Comparison of ENCODE assay signal across 14 cellular contexts in the genomic region with DNA sequence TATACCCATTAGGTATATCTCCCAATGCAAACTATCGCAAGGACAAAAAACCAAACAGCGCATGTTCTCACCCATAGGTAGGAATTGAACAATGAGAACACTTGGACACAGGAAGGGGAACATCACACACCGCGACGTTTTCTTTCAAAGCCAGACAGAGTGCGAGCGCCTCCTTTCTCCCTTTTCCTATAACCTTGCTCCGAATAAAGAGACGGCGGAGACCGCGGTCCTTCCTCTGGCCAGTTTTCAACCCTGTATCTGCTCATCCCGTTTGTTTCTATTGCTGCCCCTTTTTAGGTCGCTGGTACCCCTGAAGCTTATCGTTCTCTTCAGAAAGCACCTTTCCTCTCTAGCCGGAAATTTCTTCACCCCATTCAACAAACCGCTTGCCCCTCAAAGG. TPM values are rescaled to one million over a fixed set of nuclear protein-coding genes. Genes with fewer than 3 reads are reported as not detected.
DNase-seq lines count a peak whose midpoint lies in the region; ATAC-seq and TF ChIP-seq lines count a peak whose summit lies in the region.
"Had no signal": no experiment of that assay in that cellular context is flagged by ENCODE, and none has a peak within 500 bp of the region (broad histone marks: within the 10 kb centered on the region; RNA-seq: fewer than 3 reads in every experiment).

No MANE protein-coding gene starts in this region.

- H4K20me1 ChIP-seq in IMR-90 (ENCODE audit: insufficient read depth, low read length): no peaks in the 10 kb centered on the region
- H4K20me1 ChIP-seq in hepatocyte (ENCODE audit: insufficient read depth, poor library complexity, severe bottlenecking): no peaks in the 10 kb centered on the region

- no peak overlapping the region for H2AK9ac ChIP-seq in IMR-90 (replicated peaks; ENCODE audit: low read depth, low read length, poor library complexity)

- H3K4ac ChIP-seq in IMR-90 (ENCODE audit: low read depth, low read length): no peak overlapping the region

- CTCF ChIA-PET in IMR-90 (lab: Yijun Ruan, JAX): no interaction called here

- H3K23ac ChIP-seq in IMR-90 (ENCODE audit: low read depth, low read length): no peak overlapping the region

- H3K4me3 ChIP-seq in IMR-90 (ENCODE audit: insufficient read depth, low read depth, low read length): no peak overlapping the region
- H3K4me3 ChIP-seq in hepatocyte: no peak overlapping the region

- H4K91ac ChIP-seq in IMR-90 (ENCODE audit: insufficient read depth, low read depth, low read length): no peak overlapping the region

- 0 out of 2 replicates have a peak, but pooled peaks cover 3% of the 10 kb centered on the region for H3K9me1 ChIP-seq in IMR-90 (ENCODE audit: insufficient read depth, low read length)

- no peak for TF ChIP-seq RAD21 in IMR-90 (IDR thresholded peaks at IDR 0.05; ENCODE audit: low read length)

- dilution Hi-C loops in IMR-90 (cut with HindIII; ENCODE audit: low sequenced_read_pairs, unreplicated experiment): no loop called here

- peaks cover 49% of the 10 kb centered on the region for H3K27me3 Mint-ChIP-seq in progenitor cell of endocrine pancreas

- H3K27me3 ChIP-seq in IMR-90 (ENCODE audit: control insufficient read depth, insufficient read depth, low read length) (peaks cover 28% of the 10 kb centered on the region), hepatocyte (peaks cover 17% of the 10 kb centered on the region)

- no peak overlapping the region for H3K56ac ChIP-seq in IMR-90 (ENCODE audit: extremely low read depth, insufficient read depth, low read length)

- no peak overlapping the region for H3K9ac ChIP-seq in IMR-90 (ENCODE audit: low read depth, low read length)

- H3K79me1 ChIP-seq in IMR-90 (ENCODE audit: low read depth in 1 of 2, low read length in 2 of 2): no peaks in the 10 kb centered on the region

- no peak overlapping the region for H3K18ac ChIP-seq in IMR-90 (ENCODE audit: low read depth, low read length)

- no peak overlapping the region for H4K5ac ChIP-seq in IMR-90 (ENCODE audit: low read depth, low read length)

- 60% methylated on average over 5 of the region's 17 CpGs; no CpG with 5 or more reads in 1 of the 2 experiments for WGBS in IMR-90 (ENCODE audit: extremely low coverage in 2 of 2, insufficient read length in 1 of 2), 2 experiments
- WGBS in hepatocyte (ENCODE audit: low lambda C conversion rate, missing lambda C conversion rate): 66% methylated on average over 17 of the region's 17 CpGs

- H3K9me2 ChIP-seq in hepatocyte (replicated peaks; ENCODE audit: insufficient read depth): no peaks in the 10 kb centered on the region

- peak overlapping the region; percentile 15 for H3K4me3 Mint-ChIP-seq in progenitor cell of endocrine pancreas (ENCODE audit: low read depth)
- H3K4me3 Mint-ChIP-seq: T-helper 17 cell had no signal

- H2BK120ac ChIP-seq in IMR-90 (ENCODE audit: low read depth, low read length): no peak overlapping the region

- peak overlapping the region; percentile 26 for H2AFZ ChIP-seq in IMR-90 (replicated peaks; ENCODE audit: low read length, poor library complexity)
- H2AFZ ChIP-seq in hepatocyte: no peak overlapping the region

- POLR2A ChIA-PET in IMR-90 (lab: Charles Lee; ENCODE audit: unreplicated experiment): no interaction called here

- no peak overlapping the region for H3K14ac ChIP-seq in IMR-90 (replicated peaks; ENCODE audit: low read depth, low read length)

- DNase-seq in ELF-1 (ENCODE audit: low read depth, low spot score) (peak; percentile 54), IMR-90 (no peak), hepatocyte (ENCODE audit: low spot score) (no peak), progenitor cell of endocrine pancreas (ENCODE audit: low spot score, unreplicated experiment) (no peak), T1000 (lab: John Stamatoyannopoulos, UW) (no peak), posterior cingulate gyrus (no peak), GM13976 (ENCODE audit: low spot score) (no peak)
- DNase-seq: hippocampal formation, NCI-H1694 treated with DMSO at 0.1 percent for 48 hours, NCI-H345, T-helper 17 cell had no signal

- H2BK5ac ChIP-seq in IMR-90 (ENCODE audit: low read depth, low read length, poor library complexity, severe bottlenecking): no peak overlapping the region

- TF ChIP-seq POLR2A in IMR-90 (IDR thresholded peaks at IDR 0.05; ENCODE audit: low read depth, low read length): no peak

- H3K27ac Mint-ChIP-seq in progenitor cell of endocrine pancreas: no peak overlapping the region
- H3K27ac Mint-ChIP-seq: T-helper 17 cell had no signal

- H3K9me3 ChIP-seq in IMR-90 (ENCODE audit: control insufficient read depth, insufficient read depth, low read length): peaks cover 9% of the 10 kb centered on the region; the same call in 1 of the 2 replicates
- H3K9me3 ChIP-seq in hepatocyte (ENCODE audit: low read depth): no peaks in the 10 kb centered on the region
- H3K9me3 ChIP-seq: BE2C, left lung had no signal

- H2BK20ac ChIP-seq in IMR-90 (ENCODE audit: low read depth, low read length): no peak overlapping the region

- H3K4me1 ChIP-seq in IMR-90 (ENCODE audit: control insufficient read depth, insufficient read depth, low read length): peaks cover 1% of the 10 kb centered on the region; the same call in 1 of the 2 replicates
- H3K4me1 ChIP-seq in hepatocyte (ENCODE audit: insufficient read depth): no peaks in the 10 kb centered on the region
- H3K4me1 ChIP-seq: BE2C had no signal

- BruUV-seq in IMR-90 (replicated peaks; lab: Mats Ljungman, UMichigan): no TSS peak

- no peaks in the 10 kb centered on the region for H3K9me3 Mint-ChIP-seq in progenitor cell of endocrine pancreas (ENCODE audit: low read depth)

- no peak overlapping the region for H2BK15ac ChIP-seq in IMR-90 (ENCODE audit: low read depth, low read length)

- no peak overlapping the region for H4K8ac ChIP-seq in IMR-90 (ENCODE audit: low read depth in 2 of 2, low read length in 2 of 2)

- ATAC-seq in IMR-90 (ENCODE audit: low read depth): no peak
- ATAC-seq: T-helper 17 cell had no signal

- H3K79me2 ChIP-seq in hepatocyte: no peaks in the 10 kb centered on the region

- in situ Hi-C loops in IMR-90 (cut with MboI; ENCODE audit: low sequenced_read_pairs): no loop called here
- in situ Hi-C loops in GM13976 (cut with MboI; ENCODE audit: low sequenced_read_pairs, unreplicated experiment): no loop called here

- H3K4me1 Mint-ChIP-seq in progenitor cell of endocrine pancreas (ENCODE audit: low read depth): no peaks in the 10 kb centered on the region
- H3K4me1 Mint-ChIP-seq: T-helper 17 cell had no signal

- TF ChIP-seq CTCF in IMR-90 (conservative IDR thresholded peaks at IDR 0.05; ENCODE audit: low read depth, low read length) (no peak), hepatocyte (IDR thresholded peaks at IDR 0.05; ENCODE audit: poor library complexity) (no peak), progenitor cell of endocrine pancreas (IDR thresholded peaks at IDR 0.05; ENCODE audit: unreplicated experiment) (no peak), GM13976 (IDR thresholded peaks at IDR 0.05; ENCODE audit: borderline replicate concordance, control extremely low read depth, extremely low read depth, insufficient read depth, missing control alignments) (no peak)

- H3K27ac ChIP-seq in IMR-90 (ENCODE audit: insufficient read depth, low read length) (no peak overlapping the region), hepatocyte (no peak overlapping the region)
- H3K27ac ChIP-seq: left lung had no signal

- H2AK5ac ChIP-seq in IMR-90 (ENCODE audit: low read depth, low read length): no peak overlapping the region

- H3K36me3 ChIP-seq in IMR-90 (ENCODE audit: control insufficient read depth, insufficient read depth, low read length) (no peaks in the 10 kb centered on the region), hepatocyte (replicated peaks; ENCODE audit: insufficient read depth, low read depth) (no peaks in the 10 kb centered on the region)
- H3K36me3 ChIP-seq: BE2C, left lung had no signal

- H3K4me2 ChIP-seq in IMR-90 (ENCODE audit: low read depth, low read length) (no peak overlapping the region), hepatocyte (peak overlapping the region; percentile 84)

- H3K36me3 Mint-ChIP-seq in progenitor cell of endocrine pancreas (ENCODE audit: insufficient read depth): no peaks in the 10 kb centered on the region

- intact Hi-C loops in IMR-90 (cut with micrococcal nuclease) (no loop called here), posterior cingulate gyrus (cut with DNase I) (no loop called here)

TF ChIP-seq in IMR-90, 13 proteins besides CTCF, POLR2A, EP300 and RAD21 (continues in another document):
- TF ChIP-seq FOS (IDR thresholded peaks at IDR 0.05; ENCODE audit: low read depth, low read length) (no peak), NFE2L2 (IDR thresholded peaks at IDR 0.05; ENCODE audit: low read depth, low read length) (no peak), RFX5 (IDR thresholded peaks at IDR 0.05; ENCODE audit: low read depth, low read length) (no peak), MAZ (IDR thresholded peaks at IDR 0.05; ENCODE audit: borderline replicate concordance, low read depth, low read length) (no peak), BHLHE40 (IDR thresholded peaks at IDR 0.05; ENCODE audit: low read depth, low read length) (no peak), CHD1 (IDR thresholded peaks at IDR 0.05; ENCODE audit: low read depth, low read length) (no peak), MAFK (IDR thresholded peaks at IDR 0.05; ENCODE audit: low read depth, low read length) (no peak), SMC3 (IDR thresholded peaks at IDR 0.05; ENCODE audit: low read depth, low read length) (no peak), MXI1 (IDR thresholded peaks at IDR 0.05; ENCODE audit: borderline replicate concordance, low read depth, low read length) (no peak), RCOR1 (IDR thresholded peaks at IDR 0.05; ENCODE audit: insufficient replicate concordance, low read length) (no peak), CEBPB (IDR thresholded peaks at IDR 0.05; ENCODE audit: low read depth, low read length) (no peak)
- TF ChIP-seq, protein P1, sequence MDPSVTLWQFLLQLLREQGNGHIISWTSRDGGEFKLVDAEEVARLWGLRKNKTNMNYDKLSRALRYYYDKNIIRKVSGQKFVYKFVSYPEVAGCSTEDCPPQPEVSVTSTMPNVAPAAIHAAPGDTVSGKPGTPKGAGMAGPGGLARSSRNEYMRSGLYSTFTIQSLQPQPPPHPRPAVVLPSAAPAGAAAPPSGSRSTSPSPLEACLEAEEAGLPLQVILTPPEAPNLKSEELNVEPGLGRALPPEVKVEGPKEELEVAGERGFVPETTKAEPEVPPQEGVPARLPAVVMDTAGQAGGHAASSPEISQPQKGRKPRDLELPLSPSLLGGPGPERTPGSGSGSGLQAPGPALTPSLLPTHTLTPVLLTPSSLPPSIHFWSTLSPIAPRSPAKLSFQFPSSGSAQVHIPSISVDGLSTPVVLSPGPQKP (IDR thresholded peaks at IDR 0.05; ENCODE audit: borderline replicate concordance, low read depth, low read length): no peak

RNA-seq across cellular contexts. Expression of a gene that starts 1.3 kb away (rescaled TPM):
- total RNA-seq in IMR-90 (2012; rRNA removed) (under 0.01 and 0.18 TPM in 2 replicates), hepatocyte (0.36 and 0.43 TPM in 2 replicates), progenitor cell of endocrine pancreas (0.24 and 0.64 TPM in 2 replicates)
- polyA plus RNA-seq in IMR-90 (2012; rRNA removed) (0.06 and 0.10 TPM in 2 replicates), hepatocyte (not detected in 2 replicates)
- 0.01 TPM in 1 of 2 replicates, not detected in the other for polyA plus RNA-seq in IMR-90 (2012; cell fraction: cytosol; rRNA removed)
- polyA plus RNA-seq in IMR-90 (2012; cell fraction: nucleus; rRNA removed; ENCODE audit: low replicate concordance): 0.02 and 0.76 TPM in 2 replicates
- total RNA-seq: HT1080, T-helper 17 cell had no signal
